8 cellular contexts compared by ENCODE assay signal in genomic region chr13:72221276-72221962, GRCh38.
A peak's percentile ranks its signal among the peaks of the same experiment; 100 is the strongest.
DNase-seq lines count a peak whose midpoint lies in the region; ATAC-seq lines count a peak whose summit lies in the region.
"Had no signal": no experiment of that assay in that cellular context is flagged by ENCODE, and none has a peak within 500 bp of the region (broad histone marks: within the 10 kb centered on the region; RNA-seq: fewer than 3 reads in every experiment).

No MANE protein-coding gene starts in this region.

- CTCF ChIA-PET in activated CD4-positive, alpha-beta memory T cell treated with anti-CD3 and anti-CD28 coated beads, Interleukin-2, amount 10 ng/mL, durations not matched to agents 7 days and 5 days (lab: Charles Lee), result no interaction called here

- H3K4me1 Mint-ChIP-seq in activated CD4-positive, alpha-beta memory T cell treated with anti-CD3 and anti-CD28 coated beads, Interleukin-2, amount 10 ng/mL, durations not matched to agents 7 days and 5 days, result no peaks in the 10 kb centered on the region
- H3K4me1 Mint-ChIP-seq in T-helper 2 cell treated with Interferon-gamma antibody and Interleukin-4, amounts not matched to agents 5 μg/mL and 100 μg/mL, for 36 hours (ENCODE audit: low read depth), result no peaks in the 10 kb centered on the region

- no peak overlapping the region for H3K27ac Mint-ChIP-seq in activated CD4-positive, alpha-beta memory T cell treated with anti-CD3 and anti-CD28 coated beads, Interleukin-2, amount 10 ng/mL, durations not matched to agents 7 days and 5 days
- no peak overlapping the region for H3K27ac Mint-ChIP-seq in T-helper 2 cell treated with Interferon-gamma antibody and Interleukin-4, amounts not matched to agents 5 μg/mL and 100 μg/mL, for 36 hours
- H3K27ac Mint-ChIP-seq: T-helper 1 cell treated with Interleukin-12 subunit alpha and Interleukin-12 subunit beta and Interleukin-4 antibody, amounts not matched to agents 30 μg/mL and 1 μg/mL, for 36 hours had no signal

- no peaks in the 10 kb centered on the region for H3K27me3 Mint-ChIP-seq in activated CD4-positive, alpha-beta memory T cell treated with anti-CD3 and anti-CD28 coated beads, Interleukin-2, amount 10 ng/mL, durations not matched to agents 7 days and 5 days
- no peaks in the 10 kb centered on the region for H3K27me3 Mint-ChIP-seq in T-helper 2 cell treated with Interferon-gamma antibody and Interleukin-4, amounts not matched to agents 5 μg/mL and 100 μg/mL, for 36 hours (ENCODE audit: low read depth)

- ATAC-seq in GM18502 (IDR thresholded peaks at IDR 0.05; ENCODE audit: poor library complexity, unreplicated experiment) (peak; percentile 59), HG03342 (IDR thresholded peaks at IDR 0.05; ENCODE audit: unreplicated experiment) (peak; percentile 64), HG03139 (IDR thresholded peaks at IDR 0.05; ENCODE audit: unreplicated experiment) (no peak)

- H3K4me3 Mint-ChIP-seq in activated CD4-positive, alpha-beta memory T cell treated with anti-CD3 and anti-CD28 coated beads, Interleukin-2, amount 10 ng/mL, durations not matched to agents 7 days and 5 days, result no peak overlapping the region
- H3K4me3 Mint-ChIP-seq in T-helper 2 cell treated with Interferon-gamma antibody and Interleukin-4, amounts not matched to agents 5 μg/mL and 100 μg/mL, for 36 hours, result no peak overlapping the region
- H3K4me3 Mint-ChIP-seq: T-helper 1 cell treated with Interleukin-12 subunit alpha and Interleukin-12 subunit beta and Interleukin-4 antibody, amounts not matched to agents 30 μg/mL and 1 μg/mL, for 36 hours had no signal

- no peaks in the 10 kb centered on the region for H3K36me3 Mint-ChIP-seq in activated CD4-positive, alpha-beta memory T cell treated with anti-CD3 and anti-CD28 coated beads, Interleukin-2, amount 10 ng/mL, durations not matched to agents 7 days and 5 days (ENCODE audit: low read depth)
- no peaks in the 10 kb centered on the region for H3K36me3 Mint-ChIP-seq in T-helper 2 cell treated with Interferon-gamma antibody and Interleukin-4, amounts not matched to agents 5 μg/mL and 100 μg/mL, for 36 hours (ENCODE audit: low read depth)

- DNase-seq in SKM-1 treated with dmso at 0.1 percent for 144 hours (lab: John Stamatoyannopoulos, UW; ENCODE audit: unreplicated experiment) (peak; percentile 14), iPS-NIHi11 (ENCODE audit: low spot score) (peak; percentile 81)
- DNase-seq in activated CD4-positive, alpha-beta memory T cell treated with anti-CD3 and anti-CD28 coated beads, Interleukin-2, amount 10 ng/mL, durations not matched to agents 7 days and 5 days, result no peak
- no peak for DNase-seq in T-helper 2 cell treated with Interferon-gamma antibody and Interleukin-4, amounts not matched to agents 5 μg/mL and 100 μg/mL, for 36 hours (ENCODE audit: low spot score)

- H3K9me3 Mint-ChIP-seq in activated CD4-positive, alpha-beta memory T cell treated with anti-CD3 and anti-CD28 coated beads, Interleukin-2, amount 10 ng/mL, durations not matched to agents 7 days and 5 days, result peaks cover 2% of the 10 kb centered on the region
- H3K9me3 Mint-ChIP-seq in T-helper 2 cell treated with Interferon-gamma antibody and Interleukin-4, amounts not matched to agents 5 μg/mL and 100 μg/mL, for 36 hours, result peaks cover 4% of the 10 kb centered on the region

- POLR2A ChIA-PET in activated CD4-positive, alpha-beta memory T cell treated with anti-CD3 and anti-CD28 coated beads, Interleukin-2, amount 10 ng/mL, durations not matched to agents 7 days and 5 days (lab: Charles Lee), result no interaction called here

Comparison
In these comparisons a context has a peak if more than half of its experiments do, and no peak if none do; other contexts are left out.
1. DNase-seq: peak in SKM-1 treated with dmso at 0.1 percent for 144 hours (single experiment) and iPS-NIHi11 (single experiment); none in activated CD4-positive, alpha-beta memory T cell treated with anti-CD3 and anti-CD28 coated beads, Interleukin-2, amount 10 ng/mL, durations not matched to agents 7 days and 5 days (single experiment) and T-helper 2 cell treated with Interferon-gamma antibody and Interleukin-4, amounts not matched to agents 5 μg/mL and 100 μg/mL, for 36 hours (single experiment).